Comparison of ENCODE assay signal across 8 cellular contexts in the genomic region with DNA sequence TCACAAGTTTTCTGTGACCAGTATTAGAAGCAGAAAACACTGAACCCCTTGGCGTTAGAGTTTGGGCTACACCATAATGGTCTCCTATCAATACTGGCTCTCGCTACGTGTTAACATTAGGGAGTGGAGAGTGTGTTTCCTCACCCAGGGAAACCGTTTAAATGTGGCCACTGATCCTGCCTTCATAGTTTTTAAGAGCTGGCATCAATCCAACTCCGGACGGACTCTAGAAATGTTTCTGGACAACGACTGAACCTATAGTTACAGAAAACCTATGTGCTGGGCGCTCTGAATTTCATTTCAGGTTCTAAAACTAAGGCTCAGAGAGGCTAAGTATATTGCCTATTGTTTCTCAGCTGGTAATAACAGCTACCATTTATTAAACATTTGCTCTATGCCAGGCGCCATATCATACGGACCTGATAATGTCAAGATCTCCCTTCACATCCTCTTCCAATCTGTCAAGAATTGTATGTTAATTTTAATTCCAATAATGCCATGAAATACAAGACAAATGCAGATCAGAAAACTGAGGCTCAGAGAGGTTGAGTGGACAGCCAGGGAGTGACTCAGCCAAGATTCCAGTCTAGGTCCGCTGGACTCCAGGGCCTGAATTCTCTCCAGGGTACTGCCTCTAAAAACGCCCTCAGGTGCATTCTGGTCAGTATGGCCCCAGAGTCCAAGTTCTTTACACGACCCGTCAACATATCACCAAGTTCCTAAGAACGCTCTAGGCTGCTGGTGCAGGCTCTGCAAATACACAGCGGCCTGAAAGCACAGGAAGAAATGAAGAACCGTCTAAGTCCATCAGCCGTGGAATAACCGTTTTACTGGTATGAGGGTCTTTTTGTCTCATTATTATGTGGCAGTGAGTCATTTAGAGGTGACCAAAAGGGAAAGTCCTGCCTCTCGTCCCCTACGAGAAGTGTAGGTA. TPM values are rescaled to one million over a fixed set of nuclear protein-coding genes. Genes with fewer than 3 reads are reported as not detected.
DNase-seq lines count a peak whose midpoint lies in the region; ATAC-seq lines count a peak whose summit lies in the region.

No MANE protein-coding gene starts in this region.

- H3K4me1 ChIP-seq in adipocyte (ENCODE audit: control insufficient read depth, insufficient read depth, low read length) (peaks cover 55% of the 10 kb centered on the region), skeletal muscle satellite cell (ENCODE audit: control insufficient read depth, insufficient read depth, low read length) (peaks cover 50% of the 10 kb centered on the region)

- H3K4me2 ChIP-seq in skeletal muscle satellite cell (ENCODE audit: low read length), result peak overlapping the region; percentile 96

- DNase-seq in EL (peak; percentile 76), adipocyte (ENCODE audit: low read depth) (peak; percentile 66), DMS79 treated with DMSO at 0.1 percent for 48 hours (lab: John Stamatoyannopoulos, UW) (no peak)
- no peak for DNase-seq in effector CD4-positive, alpha-beta T cell

- H3K9me3 ChIP-seq in adipocyte (ENCODE audit: control insufficient read depth, low read length), result no peaks in the 10 kb centered on the region
- no peaks in the 10 kb centered on the region for H3K9me3 ChIP-seq in skeletal muscle satellite cell (replicated peaks; ENCODE audit: low read length)

- H3K4me3 Mint-ChIP-seq in IgD-negative memory B cell, result peak overlapping the region; percentile 96 to 99 (median 98)

- ATAC-seq in GM21576 (IDR thresholded peaks at IDR 0.05; ENCODE audit: unreplicated experiment), result no peak

- H3K27me3 ChIP-seq in adipocyte (replicated peaks; ENCODE audit: control insufficient read depth, insufficient read depth, low read length) (no peaks in the 10 kb centered on the region), skeletal muscle satellite cell (ENCODE audit: control insufficient read depth, insufficient read depth, low read length) (no peaks in the 10 kb centered on the region)

- H3K27ac Mint-ChIP-seq in IgD-negative memory B cell, result peak overlapping the region; percentile 98 to 100 (median 99)

- H3K4me3 ChIP-seq in adipocyte (ENCODE audit: low read length), result peak overlapping the region; percentile 92
- peak overlapping the region; percentile 78 for H3K4me3 ChIP-seq in iPS-11a (ENCODE audit: low read depth, low read length)
- H3K4me3 ChIP-seq in skeletal muscle satellite cell (ENCODE audit: low read length), result peak overlapping the region; percentile 95

- H3K9ac ChIP-seq in adipocyte (ENCODE audit: low read length) (peak overlapping the region; percentile 98), skeletal muscle satellite cell (ENCODE audit: low read depth, low read length) (peak overlapping the region; percentile 97)

- no peaks in the 10 kb centered on the region for H3K9me3 Mint-ChIP-seq in IgD-negative memory B cell

- no peaks in the 10 kb centered on the region for H3K36me3 Mint-ChIP-seq in IgD-negative memory B cell

- H3K36me3 ChIP-seq in adipocyte (ENCODE audit: control insufficient read depth, insufficient read depth, low read length, severe bottlenecking) (no peaks in the 10 kb centered on the region), skeletal muscle satellite cell (ENCODE audit: insufficient read depth, low read length) (no peaks in the 10 kb centered on the region)

- H3K4me1 Mint-ChIP-seq in IgD-negative memory B cell, result peaks cover 47 to 52% (median 49%) of the 10 kb centered on the region in 3 donors

- H3K27me3 Mint-ChIP-seq in IgD-negative memory B cell, result no peaks in the 10 kb centered on the region

RNA-seq across cellular contexts. Expression of gene ASXL1, which starts 0.9 kb away (rescaled TPM):
- 24.5 TPM for polyA plus RNA-seq in IgD-negative memory B cell
- 29.9 and 34.5 TPM in 2 replicates for total RNA-seq in skeletal muscle satellite cell (2012; rRNA removed)

Comparison
In these comparisons a context has a peak if more than half of its experiments do, and no peak if none do; other contexts are left out.
1. DNase-seq: peak in EL (single experiment) and adipocyte (single experiment); none in effector CD4-positive, alpha-beta T cell (single experiment) and DMS79 treated with DMSO at 0.1 percent for 48 hours (single experiment).
2. Peak in every context shown above with its lines, with median percentiles within 50 percentile points of each other: H3K4me3 ChIP-seq.